In the genomic region with DNA sequence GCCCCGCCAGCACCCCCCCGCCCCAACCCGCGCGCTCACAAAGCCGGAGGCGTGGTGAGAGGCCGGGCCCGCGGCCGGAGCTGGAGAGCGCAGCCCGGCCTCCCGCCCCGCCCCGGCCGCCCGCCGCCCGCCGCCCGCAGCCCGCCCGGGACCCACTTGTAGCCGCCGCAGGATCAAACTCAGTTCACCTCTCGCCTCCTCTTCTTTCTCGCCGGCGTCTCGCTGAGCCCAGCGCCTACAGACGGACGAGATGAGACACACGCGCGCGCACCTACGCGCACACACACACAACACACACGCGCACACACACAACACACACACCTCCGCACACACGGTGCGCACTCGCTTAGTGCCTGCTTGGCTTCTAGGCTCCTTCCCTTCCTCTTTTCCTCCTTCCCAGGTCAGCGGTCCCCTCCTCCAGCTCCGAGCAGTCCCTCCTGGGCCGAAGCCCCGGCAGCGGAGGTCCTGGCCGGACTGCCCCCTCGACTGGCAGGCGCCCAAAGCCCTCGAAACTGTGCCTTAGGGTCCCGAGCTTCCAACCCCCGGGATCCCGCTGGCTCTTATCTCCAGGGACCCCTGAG, we compare ENCODE assay signal across 8 cellular contexts. TPM values are rescaled to one million over a fixed set of nuclear protein-coding genes. Genes with fewer than 3 reads are reported as not detected.
A peak's percentile ranks its signal among the peaks of the same experiment; 100 is the strongest.
DNase-seq lines count a peak whose midpoint lies in the region; ATAC-seq and TF ChIP-seq lines count a peak whose summit lies in the region.

No MANE protein-coding gene starts in this region.

- ATAC-seq in body of pancreas, result no peak
- ATAC-seq in HG03175 (IDR thresholded peaks at IDR 0.05; ENCODE audit: unreplicated experiment), result no peak
- no peak for ATAC-seq in HG03378 (IDR thresholded peaks at IDR 0.05; ENCODE audit: unreplicated experiment)

- H3K4me1 ChIP-seq in ES-I3 (ENCODE audit: insufficient read depth, low read length) (no peaks in the 10 kb centered on the region; the same call in 1 of the 2 replicates), body of pancreas (peaks cover 47% of the 10 kb centered on the region), spleen (peaks cover 40 to 64% (median 55%) of the 10 kb centered on the region in 6 donors)

- peak overlapping the region; percentile 42 for H3K9ac ChIP-seq in ES-I3 (ENCODE audit: low read depth, low read length)

- H3K9me3 ChIP-seq in ES-I3 (ENCODE audit: control insufficient read depth, insufficient read depth, low read length) (no peaks in the 10 kb centered on the region), body of pancreas (peaks cover 0 to 8% (median 0%) of the 10 kb centered on the region in 3 donors), spleen (no peaks in the 10 kb centered on the region)

- H3K36me3 ChIP-seq in ES-I3 (ENCODE audit: insufficient read depth, low read length) (no peaks in the 10 kb centered on the region), body of pancreas (replicated peaks in 1 of 2; ENCODE audit: insufficient read depth in 1 of 2, low read depth in 2 of 2) (no peaks in the 10 kb centered on the region), spleen (no peaks in the 10 kb centered on the region)

- 1% methylated on average over 18 to 57 of the region's 58 CpGs for WGBS in body of pancreas, 2 donors
- 1 to 4% (median 1%) methylated on average over 32 to 58 of the region's 58 CpGs for WGBS in spleen, 5 donors

- intact Hi-C loops in body of pancreas (cut with DNase I) (no loop called here), spleen (cut with DNase I; ENCODE audit: low total_unique reads) (no loop called here)

- H3K27ac ChIP-seq in body of pancreas (no peak overlapping the region), spleen (no peak overlapping the region)

- H3K27me3 ChIP-seq in body of pancreas, result peaks cover 0 to 49% of the 10 kb centered on the region in 2 donors
- peaks cover 11 to 90% (median 59%) of the 10 kb centered on the region in 7 donors for H3K27me3 ChIP-seq in spleen (replicated peaks in 1 of 7)

- no peak for TF ChIP-seq CTCF in body of pancreas (IDR thresholded peaks at IDR 0.05)
- TF ChIP-seq CTCF in spleen (IDR thresholded peaks at IDR 0.05 in 8 of 11, conservative IDR thresholded peaks at IDR 0.05 in 3 of 11), result no peak

- no peak overlapping the region for H3K4me3 ChIP-seq in body of pancreas
- peak overlapping the region in 7 of 8 donors; percentile 32 to 67 (median 42) for H3K4me3 ChIP-seq in spleen

- DNase-seq in NCI-H2171 (lab: John Stamatoyannopoulos, UW) (peak; percentile 23), body of pancreas (peak in 3 of 4 donors; percentile 27 to 53 (median 30)), islet precursor cell (peak; percentile 75), spleen (peak; percentile 79), Ammon's horn (ENCODE audit: low spot score) (no peak)

- TF ChIP-seq POLR2A in body of pancreas (IDR thresholded peaks at IDR 0.05) (no peak), spleen (IDR thresholded peaks at IDR 0.05) (no peak)

RNA-seq across cellular contexts. Expression of a gene that starts 1.4 kb away (rescaled TPM):
- total RNA-seq in body of pancreas (1 to 10 TPM in 1 of 2 donors, under 1 TPM in 1; 0.52 to 4.9 TPM), spleen (10 to 100 TPM in 3 of 7 donors, 1 to 10 TPM in 4; 2.3 to 11.4 (median 6.7) TPM)
- 1 to 10 TPM in 2 of 3 donors, under 1 TPM in 1; 0.87 to 2.1 (median 1.5) TPM for polyA plus RNA-seq in spleen

Comparison
In these comparisons a context has a peak if more than half of its experiments do, and no peak if none do; other contexts are left out.
1. H3K4me3 ChIP-seq: peak in spleen (7 of 8); none in body of pancreas (0 of 2).